Comparison of ENCODE assay signal across 1 cellular context in genomic region chr17:76527430-76528111, GRCh38.
TF ChIP-seq lines count a peak whose summit lies in the region.

No MANE protein-coding gene starts in this region.

TF ChIP-seq in HEK293, 187 proteins besides CTCF, POLR2A, EP300 and RAD21 (continued from another document):
- peak; percentile 34; the same call in 1 of the 2 replicates for TF ChIP-seq PRDM10 (tag by site-specific recombination; IDR thresholded peaks at IDR 0.05)
- no peak for TF ChIP-seq ZNF626 (tag by site-specific recombination; IDR thresholded peaks at IDR 0.05)
- TF ChIP-seq ZIC2 (tag by site-specific recombination; IDR thresholded peaks at IDR 0.05), result peak; percentile 50
- TF ChIP-seq YY2 (tag by site-specific recombination; IDR thresholded peaks at IDR 0.05), result no peak
- peak; percentile 40 for TF ChIP-seq ZFHX2 (tag by site-specific recombination; conservative IDR thresholded peaks at IDR 0.05)
- TF ChIP-seq ZNF174 (tag by site-specific recombination; IDR thresholded peaks at IDR 0.05), result no peak
